14 cellular contexts compared by ENCODE assay signal in genomic region chr15:36591534-36592411, GRCh38. TPM values are rescaled to one million over a fixed set of nuclear protein-coding genes. Genes with fewer than 3 reads are reported as not detected.
DNase-seq lines count a peak whose midpoint lies in the region; ATAC-seq, FAIRE-seq and TF ChIP-seq lines count a peak whose summit lies in the region.
"Had no signal": no experiment of that assay in that cellular context is flagged by ENCODE, and none has a peak within 500 bp of the region (broad histone marks: within the 10 kb centered on the region; RNA-seq: fewer than 3 reads in every experiment).

No MANE protein-coding gene starts in this region.

- CTCF ChIA-PET in K562 (lab: Yijun Ruan, JAX; ENCODE audit: low intra/inter-chr PET ratio) = no interaction called here

- DNase-seq in Daoy (ENCODE audit: low read depth) (peak; percentile 50), K562 (ENCODE audit: extremely low read depth in 1 of 4, low spot score in 3 of 4) (no peak), keratinocyte (ENCODE audit: low read depth, low spot score) (peak; percentile 75), AG08396 (ENCODE audit: low spot score) (no peak), T-helper 2 cell (no peak)
- DNase-seq in effector memory CD4-positive, alpha-beta T cell = no peak
- DNase-seq: activated naive CD4-positive, alpha-beta T cell treated with anti-CD3 and anti-CD28 coated beads, Interleukin-2, amount 10 ng/mL, durations not matched to agents 7 days and 5 days; Caco-2; foreskin melanocyte; naive thymus-derived CD4-positive, alpha-beta T cell; retina; T-helper 9 cell had no signal

- FAIRE-seq in K562 (lab: Jason Lieb, UNC) (no peak), keratinocyte (lab: Jason Lieb, UNC) (peak; percentile 88)

- intact Hi-C loops in K562 (cut with micrococcal nuclease) = no loop called here

- no peak for TF ChIP-seq EP300 in K562 (IDR thresholded peaks at IDR 0.05; ENCODE audit: low read length)

- no peaks in the 10 kb centered on the region for H3K79me2 ChIP-seq in KMS-11 (ENCODE audit: insufficient read depth, low read depth)
- H3K79me2 ChIP-seq in K562 (ENCODE audit: control insufficient read depth, insufficient read depth, low read length) = peaks cover 20% of the 10 kb centered on the region
- peaks cover 8% of the 10 kb centered on the region for H3K79me2 ChIP-seq in keratinocyte (ENCODE audit: control insufficient read depth, insufficient read depth, low read length)

- H3K27ac ChIP-seq in KMS-11 (no peak overlapping the region), K562 (ENCODE audit: extremely low read depth, low read depth, low read length) (no peak overlapping the region), keratinocyte (ENCODE audit: control insufficient read depth, insufficient read depth, low read length) (peak overlapping the region; percentile 61)
- no peak overlapping the region for H3K27ac ChIP-seq in effector memory CD4-positive, alpha-beta T cell (ENCODE audit: insufficient read depth, low read length, poor library complexity, severe bottlenecking)

- H3K9me3 ChIP-seq in K562 (replicated peaks; ENCODE audit: control insufficient read depth, insufficient read depth, low read depth, low read length) (no peaks in the 10 kb centered on the region), keratinocyte (ENCODE audit: control insufficient read depth, low read depth, low read length) (no peaks in the 10 kb centered on the region)
- no peaks in the 10 kb centered on the region for H3K9me3 ChIP-seq in effector memory CD4-positive, alpha-beta T cell (ENCODE audit: control insufficient read depth, low read length)
- H3K9me3 ChIP-seq: Caco-2 had no signal

- no peak overlapping the region for H3K4me3 ChIP-seq in KMS-11 (IDR thresholded peaks at IDR 0.05; ENCODE audit: insufficient read depth, low read depth, low read length)
- H3K4me3 ChIP-seq in K562 = no peak overlapping the region
- peak overlapping the region in 1 of 3 experiments; percentile 28 for H3K4me3 ChIP-seq in keratinocyte (ENCODE audit: control insufficient read depth in 2 of 3, extremely low read depth in 1 of 3, insufficient read depth in 2 of 3, low read depth in 1 of 3, low read length in 3 of 3)
- H3K4me3 ChIP-seq in effector memory CD4-positive, alpha-beta T cell (ENCODE audit: insufficient read depth, low read depth, low read length, poor library complexity, severe bottlenecking) = no peak overlapping the region

- no peaks in the 10 kb centered on the region for H3K27me3 ChIP-seq in KMS-11 (ENCODE audit: insufficient read depth, low read depth)
- H3K27me3 ChIP-seq in K562 (ENCODE audit: control insufficient read depth in 2 of 2, insufficient read depth in 2 of 2, low read length in 2 of 2) = no peaks in the 10 kb centered on the region
- no peaks in the 10 kb centered on the region for H3K27me3 ChIP-seq in keratinocyte (ENCODE audit: control insufficient read depth, extremely low read depth, insufficient read depth, low read length)
- no peaks in the 10 kb centered on the region for H3K27me3 ChIP-seq in effector memory CD4-positive, alpha-beta T cell (replicated peaks; ENCODE audit: control insufficient read depth, insufficient read depth, low read length, poor library complexity, severe bottlenecking)

- H3K9ac ChIP-seq in KMS-11 = no peak overlapping the region
- no peak overlapping the region for H3K9ac ChIP-seq in K562 (ENCODE audit: insufficient read depth in 1 of 2, low read depth in 2 of 2, low read length in 2 of 2)
- peak overlapping the region; percentile 12 for H3K9ac ChIP-seq in keratinocyte (ENCODE audit: control insufficient read depth, extremely low read depth, insufficient read depth, low read length)

- H4K20me1 ChIP-seq in KMS-11 (ENCODE audit: insufficient read depth) (no peaks in the 10 kb centered on the region), K562 (replicated peaks; ENCODE audit: control insufficient read depth, insufficient read depth, low read length) (no peaks in the 10 kb centered on the region), keratinocyte (ENCODE audit: control insufficient read depth, extremely low read depth, insufficient read depth, low read length) (no peaks in the 10 kb centered on the region)

- H3K36me3 Mint-ChIP-seq in activated T-helper 17 cell treated with anti-CD3 and anti-CD28 coated beads, Interleukin-2, amount 50 U/mL, for 72 hours (ENCODE audit: low read depth) = no peaks in the 10 kb centered on the region
- H3K36me3 Mint-ChIP-seq: activated naive CD4-positive, alpha-beta T cell treated with anti-CD3 and anti-CD28 coated beads, Interleukin-2, amount 10 ng/mL, durations not matched to agents 7 days and 5 days had no signal

- H3K4me1 ChIP-seq in KMS-11 (ENCODE audit: low read depth, poor library complexity, severe bottlenecking) (peaks cover 24% of the 10 kb centered on the region), K562 (replicated peaks in 1 of 2; ENCODE audit: control insufficient read depth in 2 of 2, insufficient read depth in 2 of 2, low read length in 2 of 2) (peaks cover 0 to 3% of the 10 kb centered on the region in 2 experiments; a peak in 2 of 5 replicates), keratinocyte (ENCODE audit: control insufficient read depth, extremely low read depth, insufficient read depth, low read length) (peaks cover 29% of the 10 kb centered on the region)
- H3K4me1 ChIP-seq in effector memory CD4-positive, alpha-beta T cell (ENCODE audit: control insufficient read depth, insufficient read depth, low read length, poor library complexity, severe bottlenecking) = no peaks in the 10 kb centered on the region
- H3K4me1 ChIP-seq: Caco-2 had no signal

- TF ChIP-seq POLR2A in K562 (conservative IDR thresholded peaks at IDR 0.05) = no peak

- ATAC-seq in K562 = no peak
- no peak for ATAC-seq in activated T-helper 17 cell treated with anti-CD3 and anti-CD28 coated beads, Interleukin-2, amount 50 U/mL, for 72 hours (replicated peaks)
- ATAC-seq: naive thymus-derived CD4-positive, alpha-beta T cell had no signal

- H3K4me3 Mint-ChIP-seq in activated T-helper 17 cell treated with anti-CD3 and anti-CD28 coated beads, Interleukin-2, amount 50 U/mL, for 72 hours = no peak overlapping the region
- H3K4me3 Mint-ChIP-seq: activated naive CD4-positive, alpha-beta T cell treated with anti-CD3 and anti-CD28 coated beads, Interleukin-2, amount 10 ng/mL, durations not matched to agents 7 days and 5 days; naive thymus-derived CD4-positive, alpha-beta T cell had no signal

- H3K4me2 ChIP-seq in KMS-11 = peak overlapping the region; percentile 2; the same call in 1 of the 2 replicates
- H3K4me2 ChIP-seq in K562 (ENCODE audit: insufficient read depth, low read length) = no peak overlapping the region
- peak overlapping the region; percentile 45 for H3K4me2 ChIP-seq in keratinocyte (ENCODE audit: control insufficient read depth, extremely low read depth, insufficient read depth, low read depth, low read length)

- POLR2A ChIA-PET in K562 (lab: Yijun Ruan, JAX) = no interaction called here

- 47% methylated on average over 4 of the region's 4 CpGs for WGBS in K562 (ENCODE audit: insufficient coverage, low coverage, missing lambda C conversion rate)

- no peaks in the 10 kb centered on the region for H3K36me3 ChIP-seq in KMS-11 (ENCODE audit: insufficient read depth)
- H3K36me3 ChIP-seq in K562 (ENCODE audit: control insufficient read depth, insufficient read depth, low read length) = no peaks in the 10 kb centered on the region
- no peaks in the 10 kb centered on the region for H3K36me3 ChIP-seq in keratinocyte (ENCODE audit: control insufficient read depth in 2 of 2, extremely low read depth in 1 of 2, insufficient read depth in 2 of 2, low read length in 2 of 2)
- no peaks in the 10 kb centered on the region for H3K36me3 ChIP-seq in effector memory CD4-positive, alpha-beta T cell (ENCODE audit: control insufficient read depth, insufficient read depth, low read length)

- no peak for TF ChIP-seq RAD21 in K562 (CRISPR knock-in tag; conservative IDR thresholded peaks at IDR 0.05 in 1 of 2, IDR thresholded peaks at IDR 0.05 in 1 of 2)

- no peak overlapping the region for H2AFZ ChIP-seq in KMS-11 (ENCODE audit: low read depth)
- H2AFZ ChIP-seq in K562 (ENCODE audit: low read depth, low read length) = no peak overlapping the region
- H2AFZ ChIP-seq in keratinocyte (ENCODE audit: control insufficient read depth, low read length) = no peak overlapping the region

- in situ Hi-C loops in K562 (cut with MboI) = no loop called here

- H3K27ac Mint-ChIP-seq in activated T-helper 17 cell treated with anti-CD3 and anti-CD28 coated beads, Interleukin-2, amount 50 U/mL, for 72 hours = no peak overlapping the region
- H3K27ac Mint-ChIP-seq: activated naive CD4-positive, alpha-beta T cell treated with anti-CD3 and anti-CD28 coated beads, Interleukin-2, amount 10 ng/mL, durations not matched to agents 7 days and 5 days; naive thymus-derived CD4-positive, alpha-beta T cell had no signal

- TF ChIP-seq CTCF in KMS-11 (conservative IDR thresholded peaks at IDR 0.05; ENCODE audit: low read depth, low read length) (no peak), K562 (IDR thresholded peaks at IDR 0.05 in 2 of 3, conservative IDR thresholded peaks at IDR 0.05 in 1 of 3; ENCODE audit: insufficient read depth in 2 of 3, low read depth in 1 of 3, low read length in 3 of 3) (0 out of 6 replicates have a peak, but pooled peaks of 1 of the 3 experiments have one; percentile 6), keratinocyte (optimal IDR thresholded peaks at IDR 0.05 in 1 of 3, IDR thresholded peaks at IDR 0.05 in 1 of 3, conservative IDR thresholded peaks at IDR 0.05 in 1 of 3; ENCODE audit: extremely low read depth in 1 of 3, insufficient read depth in 2 of 3, low read length in 3 of 3) (peak in 2 of 3 experiments; percentile 10 to 23)

- no TSS peak for BruUV-seq in K562 (replicated peaks; lab: Mats Ljungman, UMichigan)

- dilution Hi-C loops in keratinocyte (cut with MboI; ENCODE audit: extremely low pct_ligation_motif_present, low sequenced_read_pairs) = no loop called here

- no peaks in the 10 kb centered on the region for H3K27me3 Mint-ChIP-seq in activated T-helper 17 cell treated with anti-CD3 and anti-CD28 coated beads, Interleukin-2, amount 50 U/mL, for 72 hours
- H3K27me3 Mint-ChIP-seq: activated naive CD4-positive, alpha-beta T cell treated with anti-CD3 and anti-CD28 coated beads, Interleukin-2, amount 10 ng/mL, durations not matched to agents 7 days and 5 days; naive thymus-derived CD4-positive, alpha-beta T cell had no signal

- H3K9me3 Mint-ChIP-seq in activated T-helper 17 cell treated with anti-CD3 and anti-CD28 coated beads, Interleukin-2, amount 50 U/mL, for 72 hours = no peaks in the 10 kb centered on the region
- H3K9me3 Mint-ChIP-seq: activated naive CD4-positive, alpha-beta T cell treated with anti-CD3 and anti-CD28 coated beads, Interleukin-2, amount 10 ng/mL, durations not matched to agents 7 days and 5 days; naive thymus-derived CD4-positive, alpha-beta T cell had no signal

- peaks cover 16% of the 10 kb centered on the region for H3K4me1 Mint-ChIP-seq in activated T-helper 17 cell treated with anti-CD3 and anti-CD28 coated beads, Interleukin-2, amount 50 U/mL, for 72 hours

- no peaks in the 10 kb centered on the region for H3K9me1 ChIP-seq in K562 (ENCODE audit: control insufficient read depth, insufficient read depth, low read length)
- H3K9me1 ChIP-seq in keratinocyte (ENCODE audit: control insufficient read depth, extremely low read depth, insufficient read depth, low read length) = no peaks in the 10 kb centered on the region

RNA-seq across cellular contexts. Expression of gene CDIN1, which starts 12.3 kb away (rescaled TPM):
- 16.2 and 20.5 TPM in 2 replicates for total RNA-seq in Daoy (2014; rRNA removed; shearing (Covaris generic))
- total RNA-seq in K562 (2011; cell fraction: chromatin; rRNA removed; ENCODE audit: low replicate concordance) = 27.5 and 30.1 TPM in 2 replicates
- total RNA-seq in K562 (2011; cell fraction: nucleolus; rRNA removed) = 21.0 and 23.3 TPM in 2 replicates
- 19.4 and 21.4 TPM in 2 replicates for total RNA-seq in K562 (2011; cell fraction: nucleoplasm; rRNA removed)
- total RNA-seq in K562 (2014; rRNA removed) (11.4 and 11.5 TPM in 2 replicates), K562 (2014; rRNA removed; fragmentation: Illumina TruSeq; extraction: Trizol) (13.0 and 13.6 TPM in 2 replicates), K562 (2015; rRNA removed; fragmentation: Illumina TruSeq; extraction: Trizol) (11.8 and 14.2 TPM in 2 replicates), K562 (2021) (21.0 and 23.8 TPM in 2 replicates)
- polyA plus RNA-seq in K562 (2011; rRNA removed) (16.6 and 20.6 TPM in 2 replicates), K562 (2014; fragmentation: Illumina TruSeq; extraction: Trizol) (14.9 and 19.3 TPM in 2 replicates), K562 (2014; fragmentation: Nextera tagmentation; extraction: Ambion mirVana) (10 to 100 TPM in 1 of 2 experiments, 1 to 10 TPM in 1; 7.4 to 15.2 TPM), K562 (2014; rRNA removed) (7.7 and 9.1 TPM in 2 replicates), keratinocyte (14.2 to 20.2 TPM (median 16.8 TPM) in 3 replicates)
- polyA plus RNA-seq in K562 (2011; cell fraction: cytosol; rRNA removed) = 9.4 and 15.8 TPM in 2 replicates
- polyA plus RNA-seq in K562 (2011; cell fraction: nucleus; rRNA removed) = 30.4 and 32.4 TPM in 2 replicates
- 9.0 and 11.1 TPM in 2 replicates for polyA plus RNA-seq in K562 (2012)
- 25.2 and 33.6 TPM in 2 replicates for polyA minus RNA-seq in K562 (2011; rRNA and poly(A)+ RNA removed)
- 13.2 and 24.4 TPM in 2 replicates for polyA minus RNA-seq in K562 (2011; cell fraction: cytosol; rRNA and poly(A)+ RNA removed)
- 38.4 and 65.8 TPM in 2 replicates for polyA minus RNA-seq in K562 (2011; cell fraction: nucleus; rRNA and poly(A)+ RNA removed)
- 2.9 TPM for polyA plus RNA-seq in keratinocyte (2011; ENCODE audit: low read depth)
- 14.3 and 20.2 TPM in 2 replicates for polyA plus RNA-seq in keratinocyte (2011; cell fraction: cytosol; rRNA removed)
- 28.9 and 37.6 TPM in 2 replicates for polyA plus RNA-seq in keratinocyte (2011; cell fraction: nucleus; rRNA removed)
- 9.4 and 11.1 TPM in 2 replicates for polyA plus RNA-seq in keratinocyte (2012; ENCODE audit: low replicate concordance)
- polyA minus RNA-seq in keratinocyte = 32.4 to 41.1 TPM (median 36.0 TPM) in 3 replicates
- 14.6 TPM for polyA minus RNA-seq in keratinocyte (2011; cell fraction: cytosol; rRNA and poly(A)+ RNA removed)
- polyA minus RNA-seq in keratinocyte (2011; cell fraction: nucleus; rRNA and poly(A)+ RNA removed) = 30.4 and 39.5 TPM in 2 replicates
- total RNA-seq in activated T-helper 17 cell treated with anti-CD3 and anti-CD28 coated beads, Interleukin-2, amount 50 U/mL, for 72 hours = 10 to 100 TPM in 1 of 2 donors, 1 to 10 TPM in 1; 7.5 to 13.8 TPM

Comparison
In these comparisons a context has a peak if more than half of its experiments do, and no peak if none do; other contexts are left out.
1. DNase-seq: peak in Daoy (single experiment) and keratinocyte (single experiment); none in K562 (0 of 4), effector memory CD4-positive, alpha-beta T cell (0 of 3), AG08396 (single experiment) and T-helper 2 cell (0 of 5).